27 cellular contexts compared by ENCODE assay signal in the genomic region with DNA sequence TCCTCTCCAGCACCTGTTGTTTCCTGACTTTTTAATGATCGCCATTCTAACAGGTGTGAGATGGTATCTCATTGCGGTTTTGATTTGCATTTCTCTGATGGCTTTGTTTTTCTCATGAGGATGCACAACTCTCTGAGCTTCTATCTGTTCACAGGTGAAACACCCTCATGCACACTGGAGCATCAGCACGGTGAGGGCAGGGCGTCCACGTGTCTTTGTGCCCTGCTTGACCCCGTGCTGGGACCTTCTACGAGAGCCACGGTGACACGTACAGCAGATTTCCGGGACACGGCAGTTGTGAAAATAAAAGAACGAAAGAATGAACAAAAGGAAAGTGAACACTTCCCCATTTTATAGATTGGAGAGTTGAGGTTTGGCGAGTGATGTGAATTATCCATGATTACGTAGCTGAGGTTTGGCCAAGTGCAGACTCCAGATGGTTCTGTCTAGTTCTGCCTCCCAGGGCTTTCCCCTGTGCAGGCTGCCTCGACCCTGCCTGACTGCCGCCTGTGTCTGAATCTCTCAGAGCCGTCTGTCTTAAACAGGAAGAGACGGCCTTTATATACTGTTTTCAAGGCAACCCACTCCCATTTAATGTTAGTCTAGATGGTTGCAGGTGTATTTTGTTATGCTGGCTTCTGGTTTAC.
DNase-seq lines count a peak whose midpoint lies in the region; ATAC-seq and TF ChIP-seq lines count a peak whose summit lies in the region.
"Had no signal": no experiment of that assay in that cellular context is flagged by ENCODE, and none has a peak within 500 bp of the region (broad histone marks: within the 10 kb centered on the region; RNA-seq: fewer than 3 reads in every experiment).

No MANE protein-coding gene starts in this region.

- H3K4me3 Mint-ChIP-seq in GM23338 = no peak overlapping the region
- H3K4me3 Mint-ChIP-seq in WTC11 = no peak overlapping the region
- no peak overlapping the region for H3K4me3 Mint-ChIP-seq in osteocyte (ENCODE audit: unreplicated experiment)
- no peak overlapping the region for H3K4me3 Mint-ChIP-seq in immature natural killer cell
- H3K4me3 Mint-ChIP-seq: activated CD4-positive, alpha-beta T cell treated with anti-CD3 and anti-CD28 coated beads, Interleukin-2, amount 10 ng/mL, durations not matched to agents 24 days and 14 days; activated naive CD8-positive, alpha-beta T cell; nephron progenitor cell; stimulated activated naive CD8-positive, alpha-beta T cell treated with anti-CD3 and anti-CD28 coated beads, Interleukin-15, Interleukin-2, amounts not matched to agents 100 ng/mL and 50 ng/mL, for 24 hours had no signal

- no peak overlapping the region for H3K4me2 ChIP-seq in GM23338
- H3K4me2 ChIP-seq: KMS-11, smooth muscle cell had no signal

- no peaks in the 10 kb centered on the region for H3K79me2 ChIP-seq in GM23338 (replicated peaks; ENCODE audit: insufficient read depth)

- no peaks in the 10 kb centered on the region for H3F3A ChIP-seq in GM23338 (replicated peaks; ENCODE audit: low read depth)

- H3K36me3 Mint-ChIP-seq in GM23338 (ENCODE audit: low read depth) (no peaks in the 10 kb centered on the region), WTC11 (no peaks in the 10 kb centered on the region), osteocyte (ENCODE audit: unreplicated experiment) (no peaks in the 10 kb centered on the region), immature natural killer cell (no peaks in the 10 kb centered on the region)
- H3K36me3 Mint-ChIP-seq: activated naive CD8-positive, alpha-beta T cell had no signal

- H3K4me3 ChIP-seq in GM23338 = no peak overlapping the region
- peak overlapping the region; percentile 21 for H3K4me3 ChIP-seq in Jurkat, Clone E6-1 (ENCODE audit: low read length)
- H3K4me3 ChIP-seq: right atrium auricular region, smooth muscle cell, thoracic aorta had no signal

- peak overlapping the region; percentile 44; the same call in 1 of the 2 replicates for H3K27ac Mint-ChIP-seq in GM23338
- H3K27ac Mint-ChIP-seq in WTC11 = peak overlapping the region; percentile 68; the same call in 1 of the 2 replicates
- peak overlapping the region; percentile 89 for H3K27ac Mint-ChIP-seq in osteocyte (ENCODE audit: unreplicated experiment)
- no peak overlapping the region for H3K27ac Mint-ChIP-seq in immature natural killer cell
- H3K27ac Mint-ChIP-seq: activated CD4-positive, alpha-beta T cell treated with anti-CD3 and anti-CD28 coated beads, Interleukin-2, amount 10 ng/mL, durations not matched to agents 24 days and 14 days; activated naive CD8-positive, alpha-beta T cell; stimulated activated naive CD8-positive, alpha-beta T cell treated with anti-CD3 and anti-CD28 coated beads, Interleukin-15, Interleukin-2, amounts not matched to agents 100 ng/mL and 50 ng/mL, for 24 hours had no signal

- peaks cover 12% of the 10 kb centered on the region for H3K4me1 Mint-ChIP-seq in GM23338
- peaks cover 19% of the 10 kb centered on the region for H3K4me1 Mint-ChIP-seq in WTC11
- peaks cover 41% of the 10 kb centered on the region for H3K4me1 Mint-ChIP-seq in osteocyte (ENCODE audit: unreplicated experiment)
- no peaks in the 10 kb centered on the region for H3K4me1 Mint-ChIP-seq in immature natural killer cell
- H3K4me1 Mint-ChIP-seq: activated CD4-positive, alpha-beta T cell treated with anti-CD3 and anti-CD28 coated beads, Interleukin-2, amount 10 ng/mL, durations not matched to agents 24 days and 14 days had no signal

- DNase-seq in GM23338 (ENCODE audit: low spot score) = no peak
- DNase-seq in Jurkat, Clone E6-1 (ENCODE audit: low read depth, low spot score) = peak; percentile 62
- DNase-seq in WTC11 (ENCODE audit: low spot score) = no peak
- DNase-seq in osteocyte (ENCODE audit: extremely low spot score, unreplicated experiment) = no peak
- no peak for DNase-seq in immature natural killer cell
- no peak for DNase-seq in activated CD8-positive, alpha-beta memory T cell treated with anti-CD3 and anti-CD28 coated beads, Interleukin-2, amount 50 U/mL, for 48 hours
- DNase-seq in NAMALWA (ENCODE audit: low spot score) = no peak
- DNase-seq: activated CD8-positive, alpha-beta memory T cell treated with anti-CD3 and anti-CD28 coated beads for 24 hours; activated effector memory CD4-positive, alpha-beta T cell treated with Interleukin-2 at 50 U/mL for 16 hours; activated T-cell treated with anti-CD3 and anti-CD28 coated beads, Interleukin-2, amount 50 U/mL, for 1 hour; BE2C; hippocampal formation; left cardiac atrium; mammary epithelial cell; NCI-H1436 treated with DMSO at 0.1 percent for 48 hours; NCI-H226; NCI-H526 treated with DMSO at 0.1 percent for 48 hours; nephron progenitor cell; posterior cingulate gyrus; SIG-M5 had no signal

- H4K20me1 ChIP-seq in GM23338 (replicated peaks; ENCODE audit: insufficient read depth) = no peaks in the 10 kb centered on the region

- H3K4me1 ChIP-seq in GM23338 (ENCODE audit: insufficient read depth) = peaks cover 11% of the 10 kb centered on the region; the same call in 1 of the 2 replicates
- H3K4me1 ChIP-seq: BE2C, right atrium auricular region had no signal

- H3K27me3 ChIP-seq in GM23338 (ENCODE audit: insufficient read depth) = no peaks in the 10 kb centered on the region
- H3K27me3 ChIP-seq: BE2C, right atrium auricular region had no signal

- no peak overlapping the region for H3K27ac ChIP-seq in GM23338 (ENCODE audit: low read depth)
- H3K27ac ChIP-seq: KMS-11, right atrium auricular region, thoracic aorta had no signal

- H3K27me3 Mint-ChIP-seq in GM23338 (ENCODE audit: insufficient read depth, low read depth, poor library complexity) (peaks cover 4% of the 10 kb centered on the region), WTC11 (ENCODE audit: low read depth) (no peaks in the 10 kb centered on the region; the same call in 1 of the 2 replicates), osteocyte (ENCODE audit: unreplicated experiment) (no peaks in the 10 kb centered on the region), immature natural killer cell (ENCODE audit: low read depth in 3 of 3) (peaks cover 0 to 3% (median 1%) of the 10 kb centered on the region in 3 donors)
- H3K27me3 Mint-ChIP-seq: activated CD4-positive, alpha-beta T cell treated with anti-CD3 and anti-CD28 coated beads, Interleukin-2, amount 10 ng/mL, durations not matched to agents 24 days and 14 days had no signal

- ATAC-seq in GM23338 (no peak), WTC11 (no peak)
- ATAC-seq: left cardiac atrium had no signal

- H3K9me2 ChIP-seq in GM23338 (ENCODE audit: insufficient read depth) = no peaks in the 10 kb centered on the region

- TF ChIP-seq CTCF in GM23338 (conservative IDR thresholded peaks at IDR 0.05; ENCODE audit: low read depth in 2 of 2) = no peak
- TF ChIP-seq CTCF in WTC11 (IDR thresholded peaks at IDR 0.05) = no peak
- no peak for TF ChIP-seq CTCF in osteocyte (IDR thresholded peaks at IDR 0.05)

- no peak overlapping the region for H2AFZ ChIP-seq in GM23338

- CTCF ChIA-PET in WTC11 (lab: Charles Lee) = interaction anchor here (1.0 kb wide), 1 partner anchor 239 kb away, joined by 7 read pairs; no protein-coding TSS in a partner anchor

- H3K9me3 Mint-ChIP-seq in GM23338 (no peaks in the 10 kb centered on the region; the same call in 2 of the 3 replicates), WTC11 (no peaks in the 10 kb centered on the region), osteocyte (ENCODE audit: unreplicated experiment) (peaks cover 3% of the 10 kb centered on the region), immature natural killer cell (peaks cover 0 to 5% (median 0%) of the 10 kb centered on the region in 6 donors)
- H3K9me3 Mint-ChIP-seq: activated CD4-positive, alpha-beta T cell treated with anti-CD3 and anti-CD28 coated beads, Interleukin-2, amount 10 ng/mL, durations not matched to agents 24 days and 14 days; stimulated activated naive CD8-positive, alpha-beta T cell treated with anti-CD3 and anti-CD28 coated beads, Interleukin-15, Interleukin-2, amounts not matched to agents 100 ng/mL and 50 ng/mL, for 24 hours had no signal

- H3K36me3 ChIP-seq in GM23338 (ENCODE audit: insufficient read depth) = no peaks in the 10 kb centered on the region
- H3K36me3 ChIP-seq: BE2C, right atrium auricular region, thoracic aorta had no signal

- POLR2A ChIA-PET in WTC11 (lab: Charles Lee) = no interaction called here

TF ChIP-seq in GM23338, 12 proteins besides CTCF, POLR2A, EP300 and RAD21 (continues in another document):
- TF ChIP-seq, protein P1, sequence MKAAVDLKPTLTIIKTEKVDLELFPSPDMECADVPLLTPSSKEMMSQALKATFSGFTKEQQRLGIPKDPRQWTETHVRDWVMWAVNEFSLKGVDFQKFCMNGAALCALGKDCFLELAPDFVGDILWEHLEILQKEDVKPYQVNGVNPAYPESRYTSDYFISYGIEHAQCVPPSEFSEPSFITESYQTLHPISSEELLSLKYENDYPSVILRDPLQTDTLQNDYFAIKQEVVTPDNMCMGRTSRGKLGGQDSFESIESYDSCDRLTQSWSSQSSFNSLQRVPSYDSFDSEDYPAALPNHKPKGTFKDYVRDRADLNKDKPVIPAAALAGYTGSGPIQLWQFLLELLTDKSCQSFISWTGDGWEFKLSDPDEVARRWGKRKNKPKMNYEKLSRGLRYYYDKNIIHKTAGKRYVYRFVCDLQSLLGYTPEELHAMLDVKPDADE (IDR thresholded peaks at IDR 0.05) = no peak

TF ChIP-seq in WTC11, 78 proteins besides CTCF, POLR2A, EP300 and RAD21:
- TF ChIP-seq, protein P2, sequence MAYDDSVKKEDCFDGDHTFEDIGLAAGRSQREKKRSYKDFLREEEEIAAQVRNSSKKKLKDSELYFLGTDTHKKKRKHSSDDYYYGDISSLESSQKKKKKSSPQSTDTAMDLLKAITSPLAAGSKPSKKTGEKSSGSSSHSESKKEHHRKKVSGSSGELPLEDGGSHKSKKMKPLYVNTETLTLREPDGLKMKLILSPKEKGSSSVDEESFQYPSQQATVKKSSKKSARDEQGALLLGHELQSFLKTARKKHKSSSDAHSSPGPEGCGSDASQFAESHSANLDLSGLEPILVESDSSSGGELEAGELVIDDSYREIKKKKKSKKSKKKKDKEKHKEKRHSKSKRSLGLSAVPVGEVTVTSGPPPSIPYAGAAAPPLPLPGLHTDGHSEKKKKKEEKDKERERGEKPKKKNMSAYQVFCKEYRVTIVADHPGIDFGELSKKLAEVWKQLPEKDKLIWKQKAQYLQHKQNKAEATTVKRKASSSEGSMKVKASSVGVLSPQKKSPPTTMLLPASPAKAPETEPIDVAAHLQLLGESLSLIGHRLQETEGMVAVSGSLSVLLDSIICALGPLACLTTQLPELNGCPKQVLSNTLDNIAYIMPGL (CRISPR knock-in tag; IDR thresholded peaks at IDR 0.05) = no peak

Comparison
In these comparisons a context has a peak if more than half of its experiments do, and no peak if none do; other contexts are left out.
1. H3K27ac Mint-ChIP-seq: peak in GM23338 (single experiment), WTC11 (single experiment) and osteocyte (single experiment); none in immature natural killer cell (0 of 6).